ENCODE assay signal across 18 cellular contexts in genomic region chrX:38982370-38982769, GRCh38.
DNase-seq lines count a peak whose midpoint lies in the region; ATAC-seq, FAIRE-seq and TF ChIP-seq lines count a peak whose summit lies in the region.
"Had no signal": no experiment of that assay in that cellular context is flagged by ENCODE, and none has a peak within 500 bp of the region (broad histone marks: within the 10 kb centered on the region; RNA-seq: fewer than 3 reads in every experiment).

No MANE protein-coding gene starts in this region.

- H3K9me3 ChIP-seq in hepatocyte (ENCODE audit: low read depth), result no peaks in the 10 kb centered on the region
- no peaks in the 10 kb centered on the region for H3K9me3 ChIP-seq in gastrocnemius medialis
- H3K9me3 ChIP-seq: SJSA1 had no signal

- no peaks in the 10 kb centered on the region for H3K27me3 ChIP-seq in hepatocyte
- H3K27me3 ChIP-seq in gastrocnemius medialis, result no peaks in the 10 kb centered on the region
- H3K27me3 ChIP-seq: SJSA1 had no signal

- FAIRE-seq in urothelium cell line (lab: Jason Lieb, UNC), result no peak
- FAIRE-seq: GM12892, K562 had no signal

- TF ChIP-seq POLR2A in gastrocnemius medialis (IDR thresholded peaks at IDR 0.05), result no peak

- in situ Hi-C loops in gastrocnemius medialis (cut with MboI; ENCODE audit: low sequenced_read_pairs in 4 of 4), result loop anchor here in 3 of 4 donors (25.0 kb wide), 2 partner anchors 195 to 220 kb away; no protein-coding TSS in a partner anchor

- H3K9me3 Mint-ChIP-seq in T-helper 1 cell treated with Interleukin-12 subunit alpha and Interleukin-12 subunit beta and Interleukin-4 antibody, amounts not matched to agents 30 μg/mL and 1 μg/mL, for 36 hours, result no peaks in the 10 kb centered on the region
- no peaks in the 10 kb centered on the region for H3K9me3 Mint-ChIP-seq in activated T-cell treated with anti-CD3 and anti-CD28 coated beads, Interleukin-2, amount 50 U/mL, for 24 hours
- H3K9me3 Mint-ChIP-seq: CD4-positive, alpha-beta memory T cell; HFFc6 had no signal

- H3K36me3 Mint-ChIP-seq in T-helper 1 cell treated with Interleukin-12 subunit alpha and Interleukin-12 subunit beta and Interleukin-4 antibody, amounts not matched to agents 30 μg/mL and 1 μg/mL, for 36 hours (ENCODE audit: low read depth), result no peaks in the 10 kb centered on the region
- no peaks in the 10 kb centered on the region for H3K36me3 Mint-ChIP-seq in activated T-cell treated with anti-CD3 and anti-CD28 coated beads, Interleukin-2, amount 50 U/mL, for 24 hours (ENCODE audit: low read depth)
- H3K36me3 Mint-ChIP-seq: CD4-positive, alpha-beta memory T cell had no signal

- H3K4me3 ChIP-seq in hepatocyte (no peak overlapping the region), gastrocnemius medialis (no peak overlapping the region)
- H3K4me3 ChIP-seq: K562, SJSA1 had no signal

- no peaks in the 10 kb centered on the region for H3K4me1 Mint-ChIP-seq in T-helper 1 cell treated with Interleukin-12 subunit alpha and Interleukin-12 subunit beta and Interleukin-4 antibody, amounts not matched to agents 30 μg/mL and 1 μg/mL, for 36 hours (ENCODE audit: low read depth)
- H3K4me1 Mint-ChIP-seq in activated T-cell treated with anti-CD3 and anti-CD28 coated beads, Interleukin-2, amount 50 U/mL, for 24 hours (ENCODE audit: low read depth), result peaks cover 2% of the 10 kb centered on the region

- H3K4me1 ChIP-seq in hepatocyte (ENCODE audit: insufficient read depth) (peaks cover 4% of the 10 kb centered on the region), gastrocnemius medialis (no peaks in the 10 kb centered on the region)
- H3K4me1 ChIP-seq: SJSA1 had no signal

- H3K27ac ChIP-seq in hepatocyte (peak overlapping the region; percentile 36), gastrocnemius medialis (no peak overlapping the region)
- H3K27ac ChIP-seq: SJSA1 had no signal

- peak overlapping the region; percentile 31 for H3K27ac Mint-ChIP-seq in T-helper 1 cell treated with Interleukin-12 subunit alpha and Interleukin-12 subunit beta and Interleukin-4 antibody, amounts not matched to agents 30 μg/mL and 1 μg/mL, for 36 hours
- no peak overlapping the region for H3K27ac Mint-ChIP-seq in activated T-cell treated with anti-CD3 and anti-CD28 coated beads, Interleukin-2, amount 50 U/mL, for 24 hours
- H3K27ac Mint-ChIP-seq: CD4-positive, alpha-beta memory T cell; HFFc6 had no signal

- H3K36me3 ChIP-seq in hepatocyte (replicated peaks; ENCODE audit: insufficient read depth, low read depth), result no peaks in the 10 kb centered on the region
- H3K36me3 ChIP-seq in gastrocnemius medialis, result no peaks in the 10 kb centered on the region
- H3K36me3 ChIP-seq: SJSA1 had no signal

- TF ChIP-seq CTCF in hepatocyte (IDR thresholded peaks at IDR 0.05; ENCODE audit: poor library complexity), result no peak
- TF ChIP-seq CTCF in gastrocnemius medialis (IDR thresholded peaks at IDR 0.05 in 4 of 5, conservative IDR thresholded peaks at IDR 0.05 in 1 of 5), result no peak

- DNase-seq in T-helper 1 cell, result no peak
- DNase-seq in hepatocyte (ENCODE audit: low spot score), result peak; percentile 7
- DNase-seq in urothelium cell line (ENCODE audit: low spot score), result no peak
- DNase-seq in activated T-cell treated with anti-CD3 and anti-CD28 coated beads, Interleukin-2, amount 50 U/mL, for 24 hours, result no peak
- DNase-seq in NCI-H1105 treated with DMSO at 0.1 percent for 48 hours (lab: John Stamatoyannopoulos, UW), result no peak
- no peak for DNase-seq in gastrocnemius medialis
- DNase-seq: 8988T; CD4-positive, alpha-beta memory T cell; GF-D8; HFFc6; NCI-H1436; NCI-H2029 treated with DMSO at 0.1 percent for 48 hours; NCI-H748 treated with DMSO at 0.1 percent for 48 hours had no signal

- no peaks in the 10 kb centered on the region for H4K20me1 ChIP-seq in hepatocyte (ENCODE audit: insufficient read depth, poor library complexity, severe bottlenecking)

- 58% methylated on average over 3 of the region's 3 CpGs for WGBS in hepatocyte (ENCODE audit: low lambda C conversion rate, missing lambda C conversion rate)

- H3K79me2 ChIP-seq in hepatocyte, result no peaks in the 10 kb centered on the region

- H2AFZ ChIP-seq in hepatocyte, result no peak overlapping the region

- no peaks in the 10 kb centered on the region for H3K9me2 ChIP-seq in hepatocyte (replicated peaks; ENCODE audit: insufficient read depth)

- ATAC-seq in HG03108 (IDR thresholded peaks at IDR 0.05; ENCODE audit: unreplicated experiment) (peak; percentile 59), gastrocnemius medialis (no peak)
- ATAC-seq: K562 had no signal

- no peaks in the 10 kb centered on the region for H3K27me3 Mint-ChIP-seq in T-helper 1 cell treated with Interleukin-12 subunit alpha and Interleukin-12 subunit beta and Interleukin-4 antibody, amounts not matched to agents 30 μg/mL and 1 μg/mL, for 36 hours (ENCODE audit: low read depth)
- H3K27me3 Mint-ChIP-seq in activated T-cell treated with anti-CD3 and anti-CD28 coated beads, Interleukin-2, amount 50 U/mL, for 24 hours, result peaks cover 13% of the 10 kb centered on the region
- H3K27me3 Mint-ChIP-seq: CD4-positive, alpha-beta memory T cell had no signal

- H3K4me3 Mint-ChIP-seq in T-helper 1 cell treated with Interleukin-12 subunit alpha and Interleukin-12 subunit beta and Interleukin-4 antibody, amounts not matched to agents 30 μg/mL and 1 μg/mL, for 36 hours, result no peak overlapping the region
- H3K4me3 Mint-ChIP-seq in activated T-cell treated with anti-CD3 and anti-CD28 coated beads, Interleukin-2, amount 50 U/mL, for 24 hours, result no peak overlapping the region
- H3K4me3 Mint-ChIP-seq: CD4-positive, alpha-beta memory T cell; HFFc6 had no signal

- intact Hi-C loops in gastrocnemius medialis (cut with DNase I; ENCODE audit: low total_unique reads), result loop anchor here (5.0 kb wide), 1 partner anchor 230 kb away; no protein-coding TSS in a partner anchor

- no peak overlapping the region for H3K4me2 ChIP-seq in hepatocyte
